Comparison of ENCODE assay signal across 8 cellular contexts in the genomic region with DNA sequence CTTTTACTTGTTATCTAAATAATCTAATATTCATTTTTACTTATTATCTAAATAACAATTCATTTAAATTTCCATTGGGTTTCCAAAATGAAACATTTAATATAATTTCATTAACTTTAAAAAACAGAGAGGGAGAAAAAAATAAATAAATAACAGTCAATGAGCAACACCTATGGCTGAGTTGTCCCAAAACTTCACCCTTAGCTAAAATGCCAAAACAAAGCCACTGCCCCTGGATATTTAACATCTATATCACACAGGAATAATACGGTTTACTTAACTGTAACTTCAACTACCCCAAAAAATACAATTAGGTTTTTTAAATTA. TPM values are rescaled to one million over a fixed set of nuclear protein-coding genes. Genes with fewer than 3 reads are reported as not detected.
DNase-seq lines count a peak whose midpoint lies in the region; ATAC-seq and TF ChIP-seq lines count a peak whose summit lies in the region.

No MANE protein-coding gene starts in this region.

- no peak overlapping the region for H2AFZ ChIP-seq in osteoblast (ENCODE audit: low read length)

- H3K4me1 Mint-ChIP-seq in CD4-positive, alpha-beta memory T cell = peaks cover 29 to 43% (median 36%) of the 10 kb centered on the region in 4 donors

- ATAC-seq in GM18502 (IDR thresholded peaks at IDR 0.05; ENCODE audit: poor library complexity, unreplicated experiment) = no peak
- no peak for ATAC-seq in HG03280 (IDR thresholded peaks at IDR 0.05; ENCODE audit: unreplicated experiment)

- H3K4me1 ChIP-seq in CD4-positive, alpha-beta memory T cell (ENCODE audit: insufficient read depth, low read length) = peaks cover 37% of the 10 kb centered on the region
- peaks cover 11% of the 10 kb centered on the region for H3K4me1 ChIP-seq in osteoblast (ENCODE audit: insufficient read depth, low read length)

- no peak for TF ChIP-seq CTCF in NB4 (IDR thresholded peaks at IDR 0.05; ENCODE audit: low read depth, low read length)
- TF ChIP-seq CTCF in coronary artery (IDR thresholded peaks at IDR 0.05) = no peak
- no peak for TF ChIP-seq CTCF in osteoblast (IDR thresholded peaks at IDR 0.05; ENCODE audit: extremely low read depth, low read depth, low read length)

- peak overlapping the region; percentile 65 to 72 for H3K4me3 ChIP-seq in CD4-positive, alpha-beta memory T cell (ENCODE audit: low read length in 2 of 2)
- H3K4me3 ChIP-seq in NB4 (ENCODE audit: low read depth, low read length) (peak overlapping the region; percentile 92), coronary artery (peak overlapping the region; percentile 36), osteoblast (ENCODE audit: insufficient read depth, low read length) (peak overlapping the region; percentile 55)

- no peaks in the 10 kb centered on the region for H3K27me3 Mint-ChIP-seq in CD4-positive, alpha-beta memory T cell

- peak overlapping the region; percentile 85 for H3K27ac ChIP-seq in CD4-positive, alpha-beta memory T cell (ENCODE audit: low read depth, low read length)
- H3K27ac ChIP-seq in coronary artery = peak overlapping the region; percentile 29 to 58
- peak overlapping the region; percentile 79 for H3K27ac ChIP-seq in osteoblast (ENCODE audit: low read depth, low read length)

- peak overlapping the region; percentile 70 for H3K4me2 ChIP-seq in osteoblast (ENCODE audit: insufficient read depth, low read length)

- CTCF ChIA-PET in CD4-positive, alpha-beta memory T cell (lab: Charles Lee; ENCODE audit: partially characterized antibody) = interaction anchor here (1.1 to 6.5 kb wide), 15 partner anchors 8 to 241 kb away, joined by 3 to 48 read pairs (median 4); partner anchors contain the start of gene WBP4

- intact Hi-C loops in CD4-positive, alpha-beta memory T cell (cut with micrococcal nuclease) = loop anchor here (2.0 kb wide), 1 partner anchor 98 kb away; no protein-coding TSS in a partner anchor

- peak overlapping the region; percentile 83 to 98 (median 94) for H3K4me3 Mint-ChIP-seq in CD4-positive, alpha-beta memory T cell

- H3K9me3 Mint-ChIP-seq in CD4-positive, alpha-beta memory T cell = peaks cover 0 to 2% (median 0%) of the 10 kb centered on the region in 8 donors

- H3K9me3 ChIP-seq in CD4-positive, alpha-beta memory T cell (ENCODE audit: control insufficient read depth in 1 of 2, low read length in 2 of 2) = no peaks in the 10 kb centered on the region
- no peaks in the 10 kb centered on the region for H3K9me3 ChIP-seq in osteoblast (ENCODE audit: low read depth, low read length)

- peaks cover 0 to 16% of the 10 kb centered on the region in 2 donors for H3K36me3 Mint-ChIP-seq in CD4-positive, alpha-beta memory T cell

- no peaks in the 10 kb centered on the region for H3K27me3 ChIP-seq in CD4-positive, alpha-beta memory T cell (ENCODE audit: insufficient read depth, low read length)
- no peaks in the 10 kb centered on the region for H3K27me3 ChIP-seq in osteoblast (ENCODE audit: insufficient read depth, low read length)

- H3K36me3 ChIP-seq in CD4-positive, alpha-beta memory T cell (ENCODE audit: insufficient read depth, low read length) = no peaks in the 10 kb centered on the region
- H3K36me3 ChIP-seq in osteoblast (ENCODE audit: insufficient read depth, low read length) = no peaks in the 10 kb centered on the region

- no peak for DNase-seq in CD4-positive, alpha-beta memory T cell
- DNase-seq in NB4 (ENCODE audit: low read depth) = no peak
- no peak for DNase-seq in coronary artery (ENCODE audit: low spot score)
- no peak for DNase-seq in osteoblast (ENCODE audit: insufficient read length, low spot score, missing footprints)
- no peak for DNase-seq in hypothalamus (lab: John Stamatoyannopoulos, UW)
- no peak for DNase-seq in midbrain (lab: John Stamatoyannopoulos, UW)

- POLR2A ChIA-PET in CD4-positive, alpha-beta memory T cell (lab: Charles Lee; ENCODE audit: partially characterized antibody) = interaction anchor here (0.5 to 11.2 kb wide), 18 partner anchors 10 to 1981 kb away, joined by 3 to 226 read pairs (median 11); partner anchors contain the start of genes PROSER1 and WBP4

- peak overlapping the region; percentile 90 to 99 (median 95) for H3K27ac Mint-ChIP-seq in CD4-positive, alpha-beta memory T cell

- H3K79me2 ChIP-seq in osteoblast (ENCODE audit: insufficient read depth, low read length) = peaks cover 89% of the 10 kb centered on the region

- TF ChIP-seq POLR2A in NB4 (IDR thresholded peaks at IDR 0.05; ENCODE audit: extremely low read depth, insufficient read length) = no peak

- peaks cover 11% of the 10 kb centered on the region for H4K20me1 ChIP-seq in osteoblast (ENCODE audit: insufficient read depth, low read length)

RNA-seq across cellular contexts. Expression of gene ELF1, which starts 0.6 kb away (rescaled TPM):
- 100 to 1,000 TPM; 188 to 192 TPM for total RNA-seq in CD4-positive, alpha-beta memory T cell
- 100 to 1,000 TPM; 136 to 149 TPM for polyA plus RNA-seq in CD4-positive, alpha-beta memory T cell
- 60.7 and 63.0 TPM in 2 replicates for total RNA-seq in osteoblast

RNA-seq across cellular contexts. Expression of gene WBP4, which starts 42.8 kb away (rescaled TPM):
- 1 to 10 TPM; 8.4 to 9.1 TPM for total RNA-seq in CD4-positive, alpha-beta memory T cell
- 1 to 10 TPM; 1.9 to 4.1 TPM for polyA plus RNA-seq in CD4-positive, alpha-beta memory T cell
- total RNA-seq in osteoblast = 6.8 and 8.7 TPM in 2 replicates

Comparison
In these comparisons a context has a peak if more than half of its experiments do, and no peak if none do; other contexts are left out.
1. H3K4me3 ChIP-seq: peak in every context shown above with its lines; median percentile 92 in NB4; 68 in CD4-positive, alpha-beta memory T cell; 55 in osteoblast; 36 in coronary artery.